Comparison of ENCODE assay signal across 8 cellular contexts in the genomic region with DNA sequence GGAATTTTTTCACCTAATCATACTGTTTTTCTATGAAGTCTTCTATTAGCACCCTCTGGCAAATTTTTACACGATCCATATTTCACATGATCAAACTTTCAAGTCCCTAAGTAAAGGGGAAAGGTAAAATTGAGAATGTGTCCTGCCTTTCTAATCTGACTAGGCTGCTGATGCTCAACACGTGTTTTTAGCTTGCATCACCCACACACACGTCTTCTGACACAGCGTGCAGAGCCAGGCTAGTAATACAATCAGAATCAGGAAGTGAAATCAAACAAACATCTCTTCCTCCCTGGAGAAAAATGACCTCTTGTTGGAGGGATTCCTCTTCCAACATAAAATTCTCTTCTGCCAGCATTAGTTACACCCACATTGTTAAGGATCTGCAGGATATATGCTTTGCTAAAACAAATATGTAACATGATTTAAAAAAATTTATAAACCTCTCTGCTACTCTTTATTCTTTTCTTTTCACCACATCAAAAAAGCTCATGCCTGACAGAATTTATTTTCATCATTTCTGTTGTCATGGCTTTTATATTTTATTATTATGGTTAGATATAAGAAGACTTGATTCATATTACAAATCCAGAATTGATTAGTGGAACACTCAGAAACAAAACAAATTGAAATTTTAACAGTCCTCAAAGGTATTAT.
DNase-seq lines count a peak whose midpoint lies in the region; TF ChIP-seq lines count a peak whose summit lies in the region.

No MANE protein-coding gene starts in this region.

- no peaks in the 10 kb centered on the region for H3K27me3 ChIP-seq in kidney epithelial cell (ENCODE audit: control insufficient read depth, insufficient read depth, low read length)

- DNase-seq in CD1c-positive myeloid dendritic cell (ENCODE audit: extremely low spot score), result peak; percentile 89
- DNase-seq in GOT3 (lab: John Stamatoyannopoulos, UW), result peak; percentile 5
- peak; percentile 77 for DNase-seq in OCI-M1 (lab: John Stamatoyannopoulos, UW)
- peak; percentile 83 for DNase-seq in amniotic stem cell (lab: John Stamatoyannopoulos, UW)
- peak; percentile 50 for DNase-seq in kidney epithelial cell (ENCODE audit: low read depth)
- DNase-seq in stimulated activated CD8-positive, alpha-beta memory T cell treated with anti-CD3 and anti-CD28 coated beads, Interleukin-4, amount 100 ng/mL, for 24 hours (ENCODE audit: low read depth), result peak; percentile 7
- no peak for DNase-seq in inferior parietal cortex (ENCODE audit: extremely low spot score)
- no peak for DNase-seq in DMS79 treated with DMSO at 0.1 percent for 48 hours (lab: John Stamatoyannopoulos, UW)

- H3K4me3 ChIP-seq in kidney epithelial cell (ENCODE audit: low read depth, low read length), result no peak overlapping the region

- no peak for TF ChIP-seq CTCF in kidney epithelial cell (IDR thresholded peaks at IDR 0.05; ENCODE audit: insufficient read depth, low read length, poor library complexity, severe bottlenecking)

- no peaks in the 10 kb centered on the region for H3K36me3 ChIP-seq in kidney epithelial cell (ENCODE audit: control insufficient read depth, insufficient read depth, low read length)

Comparison
In these comparisons a context has a peak if more than half of its experiments do, and no peak if none do; other contexts are left out.
1. DNase-seq: peak in CD1c-positive myeloid dendritic cell (single experiment), GOT3 (single experiment), OCI-M1 (single experiment), amniotic stem cell (single experiment), kidney epithelial cell (single experiment) and stimulated activated CD8-positive, alpha-beta memory T cell treated with anti-CD3 and anti-CD28 coated beads, Interleukin-4, amount 100 ng/mL, for 24 hours (single experiment); none in inferior parietal cortex (single experiment) and DMS79 treated with DMSO at 0.1 percent for 48 hours (single experiment).